9 cellular contexts compared by ENCODE assay signal in genomic region chr5:32713396-32714381, GRCh38. TPM values are rescaled to one million over a fixed set of nuclear protein-coding genes. Genes with fewer than 3 reads are reported as not detected.
A peak's percentile ranks its signal among the peaks of the same experiment; 100 is the strongest.
DNase-seq lines count a peak whose midpoint lies in the region; ATAC-seq, FAIRE-seq and TF ChIP-seq lines count a peak whose summit lies in the region.
"Had no signal": no experiment of that assay in that cellular context is flagged by ENCODE, and none has a peak within 500 bp of the region (broad histone marks: within the 10 kb centered on the region; RNA-seq: fewer than 3 reads in every experiment).

No MANE protein-coding gene starts in this region.

- no peaks in the 10 kb centered on the region for H3K9me2 ChIP-seq in PC-9 (ENCODE audit: insufficient read depth)

- H3K9me3 ChIP-seq in PC-9 (ENCODE audit: insufficient read depth, low read depth) (no peaks in the 10 kb centered on the region; the same call in 1 of the 2 replicates), osteoblast (ENCODE audit: low read depth, low read length) (no peaks in the 10 kb centered on the region)

- peaks cover 18% of the 10 kb centered on the region for H3K27me3 ChIP-seq in PC-9 (ENCODE audit: insufficient read depth, low read depth)
- H3K27me3 ChIP-seq in osteoblast (ENCODE audit: insufficient read depth, low read length): no peaks in the 10 kb centered on the region

- H3K36me3 ChIP-seq in PC-9 (ENCODE audit: low read depth) (no peaks in the 10 kb centered on the region), osteoblast (ENCODE audit: insufficient read depth, low read length) (peaks cover 9% of the 10 kb centered on the region)

- CTCF ChIA-PET in PC-9 (lab: Charles Lee): interaction anchor here (0.6 to 0.7 kb wide), 2 partner anchors 123 to 407 kb away, joined by 3 read pairs; no protein-coding TSS in a partner anchor

- H3K79me2 ChIP-seq in PC-9 (ENCODE audit: low read depth) (no peaks in the 10 kb centered on the region), osteoblast (ENCODE audit: insufficient read depth, low read length) (peaks cover 59% of the 10 kb centered on the region)

- H3K27ac ChIP-seq in PC-9 (no peak overlapping the region), osteoblast (ENCODE audit: low read depth, low read length) (peak overlapping the region; percentile 71)

- H3K4me1 ChIP-seq in PC-9 (replicated peaks; ENCODE audit: insufficient read depth) (peaks cover 19% of the 10 kb centered on the region; the same call in 1 of the 2 replicates), osteoblast (ENCODE audit: insufficient read depth, low read length) (peaks cover 23% of the 10 kb centered on the region)

- POLR2A ChIA-PET in PC-9 (lab: Charles Lee; ENCODE audit: unreplicated experiment): no interaction called here

- no peaks in the 10 kb centered on the region for H4K20me1 ChIP-seq in PC-9 (ENCODE audit: insufficient read depth)
- peaks cover 8% of the 10 kb centered on the region for H4K20me1 ChIP-seq in osteoblast (ENCODE audit: insufficient read depth, low read length)

- H2AFZ ChIP-seq in PC-9: peak overlapping the region; percentile 36; the same call in 1 of the 2 replicates
- H2AFZ ChIP-seq in osteoblast (ENCODE audit: low read length): peak overlapping the region; percentile 51

- TF ChIP-seq CTCF in D721Med (IDR thresholded peaks at IDR 0.05; ENCODE audit: insufficient read depth, missing control alignments) (no peak), PC-9 (conservative IDR thresholded peaks at IDR 0.05) (no peak), fibroblast of the aortic adventitia (IDR thresholded peaks at IDR 0.05; ENCODE audit: insufficient read depth, low read length) (no peak), osteoblast (IDR thresholded peaks at IDR 0.05; ENCODE audit: extremely low read depth, low read depth, low read length) (no peak)

- H3K4me2 ChIP-seq in PC-9: peak overlapping the region; percentile 56
- H3K4me2 ChIP-seq in osteoblast (ENCODE audit: insufficient read depth, low read length): peak overlapping the region; percentile 73

- ATAC-seq in HG02840 (IDR thresholded peaks at IDR 0.05; ENCODE audit: low FRiP score, unreplicated experiment): no peak
- ATAC-seq in HG02623 (IDR thresholded peaks at IDR 0.05; ENCODE audit: unreplicated experiment): no peak
- ATAC-seq: K562 had no signal

- H3F3A ChIP-seq in PC-9 (ENCODE audit: insufficient read depth, low read depth): no peaks in the 10 kb centered on the region

- FAIRE-seq in D721Med (lab: Jason Lieb, UNC): no peak
- FAIRE-seq: K562 had no signal

- H3K4me3 ChIP-seq in PC-9 (peak overlapping the region; percentile 13; the same call in 1 of the 2 replicates), fibroblast of the aortic adventitia (ENCODE audit: low read depth, low read length) (peak overlapping the region; percentile 75), osteoblast (ENCODE audit: insufficient read depth, low read length) (peak overlapping the region; percentile 83)
- H3K4me3 ChIP-seq: K562 had no signal

- no TSS peak for BruUV-seq in PC-9 (replicated peaks; lab: Mats Ljungman, UMichigan)

- DNase-seq in D721Med (ENCODE audit: insufficient read length, low spot score) (peak; percentile 13), PC-9 (peak; percentile 69 to 98), fibroblast of the aortic adventitia (ENCODE audit: low read depth) (peak; percentile 68), osteoblast (ENCODE audit: insufficient read length, low spot score, missing footprints) (peak; percentile 93), epidermal melanocyte (ENCODE audit: insufficient read length, low spot score) (no peak)
- DNase-seq in NK-92 treated with Interleukin-12 subunit alpha and Interleukin-12 subunit beta, amount 100 ng/mL, for 24 hours (lab: John Stamatoyannopoulos, UW): no peak

- intact Hi-C loops in PC-9 (cut with micrococcal nuclease; ENCODE audit: unreplicated experiment): loop anchor here (1.0 kb wide), 4 partner anchors 55 to 139 kb away; no protein-coding TSS in a partner anchor

RNA-seq across cellular contexts. Expression of gene NPR3, which starts 2.6 kb away (rescaled TPM):
- 2.2 and 4.1 TPM in 2 replicates for total RNA-seq in PC-9 (2021)
- 2.8 and 23.7 TPM in 2 replicates for total RNA-seq in fibroblast of the aortic adventitia (ENCODE audit: low replicate concordance)
- 73.1 and 92.3 TPM in 2 replicates for total RNA-seq in osteoblast

Comparison
In these comparisons a context has a peak if more than half of its experiments do, and no peak if none do; other contexts are left out.
1. DNase-seq: peak in D721Med (single experiment), PC-9 (2 of 2), fibroblast of the aortic adventitia (single experiment) and osteoblast (single experiment); none in epidermal melanocyte (single experiment) and NK-92 treated with Interleukin-12 subunit alpha and Interleukin-12 subunit beta, amount 100 ng/mL, for 24 hours (single experiment).
2. H3K4me3 ChIP-seq: peak in every context shown above with its lines; median percentile 83 in osteoblast; 75 in fibroblast of the aortic adventitia; 13 in PC-9.